Comparison of ENCODE assay signal across 10 cellular contexts in genomic region chr2:187687585-187687984, GRCh38.
"Had no signal": no experiment of that assay in that cellular context is flagged by ENCODE, and none has a peak within 500 bp of the region (broad histone marks: within the 10 kb centered on the region; RNA-seq: fewer than 3 reads in every experiment).

No MANE protein-coding gene starts in this region.

- H3K9ac ChIP-seq: GM23248, KMS-11 had no signal

- H2AFZ ChIP-seq: GM23248 had no signal

- FAIRE-seq: HTR-8/SVneo had no signal

- H3K4me3 ChIP-seq: GM23248, HAP-1 had no signal

- H3K27ac ChIP-seq: GM23248, KMS-11 had no signal

- H3K9me3 ChIP-seq: HAP-1 had no signal

- ATAC-seq: HCT116 had no signal

- H3K36me3 ChIP-seq: HAP-1 had no signal

- DNase-seq: GM23248, GOT3, H7, HFFc6, IMR-90, KBM-7 had no signal

- H3K4me2 ChIP-seq: KMS-11 had no signal
